In genomic region chr15:53891862-53892261, GRCh38 we compare ENCODE assay signal across 8 cellular contexts.
DNase-seq lines count a peak whose midpoint lies in the region; ATAC-seq, FAIRE-seq and TF ChIP-seq lines count a peak whose summit lies in the region.
"Not testable (repeated sequence)": the region's sequence is repeated elsewhere in the genome, so short reads cannot be mapped to it uniquely, and the experiment has no call there.

No MANE protein-coding gene starts in this region.

- CTCF ChIA-PET in A549 (lab: Yijun Ruan, JAX) = interaction anchor here (1.1 to 1.4 kb wide), 3 partner anchors 17 to 80 kb away, joined by 3 to 4 read pairs (median 3); no protein-coding TSS in a partner anchor
- CTCF ChIA-PET in PC-3 (lab: Charles Lee) = not testable (repeated sequence)

- not testable (repeated sequence) for ATAC-seq in A549, PC-3

- H3K36me3 Mint-ChIP-seq in endodermal cell (ENCODE audit: low read depth) = peaks cover 60% of the 10 kb centered on the region
- not testable (repeated sequence) for H3K36me3 Mint-ChIP-seq in nephron progenitor cell (ENCODE audit: low read depth)

- TF ChIP-seq RAD21 in A549 (conservative IDR thresholded peaks at IDR 0.05 in 1 of 2, IDR thresholded peaks at IDR 0.05 in 1 of 2) = not testable (repeated sequence)

- 61% methylated on average over 3 of the region's 3 CpGs for WGBS in A549 (ENCODE audit: missing lambda C conversion rate)
- WGBS in endodermal cell (ENCODE audit: insufficient coverage in 1 of 2, insufficient read length in 1 of 2), 2 experiments = 53 to 80% methylated on average over 1 to 3 of the region's 3 CpGs

- H3K27ac Mint-ChIP-seq in endodermal cell, nephron progenitor cell: not testable (repeated sequence)

- not testable (repeated sequence) for H3K79me2 ChIP-seq in PC-3 (ENCODE audit: low read length)

- not testable (repeated sequence) for TF ChIP-seq EP300 in A549 (IDR thresholded peaks at IDR 0.05)

- DNase-seq in A549 (ENCODE audit: low read depth in 1 of 2, low spot score in 1 of 2) (peak in 1 of 2 experiments; percentile 13), NCI-H69 (lab: John Stamatoyannopoulos, UW) (peak; percentile 34), PC-3 (peak; percentile 2)
- DNase-seq in GM06990 (ENCODE audit: extremely low read depth, insufficient read length); endodermal cell; nephron progenitor cell: not testable (repeated sequence)
- DNase-seq in Jurkat, Clone E6-1 (ENCODE audit: low read depth, low spot score) = peak; percentile 4

- H3K27ac ChIP-seq in A549; PC-3 (ENCODE audit: low read length); VCaP; endodermal cell (ENCODE audit: low read depth, low read length): not testable (repeated sequence)

- POLR2A ChIA-PET in A549 (lab: Yijun Ruan, JAX); PC-3 (lab: Charles Lee; ENCODE audit: unreplicated experiment): not testable (repeated sequence)

- TF ChIP-seq POLR2A in A549 (IDR thresholded peaks at IDR 0.05; ENCODE audit: low read length) = not testable (repeated sequence)

- H3K4me3 ChIP-seq in A549; GM06990 (replicated peaks; ENCODE audit: low read depth, low read length); Jurkat, Clone E6-1 (ENCODE audit: low read length); PC-3 (ENCODE audit: low read length); endodermal cell (ENCODE audit: low read length): not testable (repeated sequence)

- H3K9me3 Mint-ChIP-seq in endodermal cell = peaks cover 23% of the 10 kb centered on the region
- H3K9me3 Mint-ChIP-seq in nephron progenitor cell = not testable (repeated sequence)

- not testable (repeated sequence) for H3K27me3 ChIP-seq in GM06990 (replicated peaks; ENCODE audit: control insufficient read depth, insufficient read depth, low read length); PC-3 (ENCODE audit: low read length); endodermal cell (ENCODE audit: control insufficient read depth, insufficient read depth, low read length, poor library complexity, severe bottlenecking)

- H3K4me1 ChIP-seq in A549; PC-3 (ENCODE audit: insufficient read depth, low read length); endodermal cell (ENCODE audit: control insufficient read depth, insufficient read depth, low read length): not testable (repeated sequence)

- not testable (repeated sequence) for H3K9me3 ChIP-seq in A549; PC-3 (ENCODE audit: low read length); endodermal cell (ENCODE audit: control insufficient read depth, low read length)

- H3K4me2 ChIP-seq in A549; PC-3 (ENCODE audit: low read length): not testable (repeated sequence)

- not testable (repeated sequence) for FAIRE-seq in A549 (lab: Jason Lieb, UNC)

- H3K36me3 ChIP-seq in GM06990 (ENCODE audit: control insufficient read depth, insufficient read depth, low read length); PC-3 (ENCODE audit: low read depth, low read length); endodermal cell (ENCODE audit: control insufficient read depth, insufficient read depth, low read length): not testable (repeated sequence)

- not testable (repeated sequence) for H3K9me2 ChIP-seq in PC-3 (replicated peaks; ENCODE audit: low read length)

- intact Hi-C loops in PC-3 (cut with micrococcal nuclease) = not testable (repeated sequence)

- H3F3A ChIP-seq in PC-3 (ENCODE audit: low read length, unreplicated experiment) = not testable (repeated sequence)

- not testable (repeated sequence) for BruUV-seq in PC-3 (replicated peaks; lab: Mats Ljungman, UMichigan)

- H4K20me1 ChIP-seq in PC-3 (ENCODE audit: low read length) = not testable (repeated sequence)

- H3K4me1 Mint-ChIP-seq in endodermal cell, nephron progenitor cell: not testable (repeated sequence)

- not testable (repeated sequence) for H3K9ac ChIP-seq in PC-3 (ENCODE audit: low read length); endodermal cell (ENCODE audit: extremely low read depth, low read length, poor library complexity, severe bottlenecking)

- H3K27me3 Mint-ChIP-seq in endodermal cell (ENCODE audit: insufficient read depth); nephron progenitor cell (ENCODE audit: low read depth, poor library complexity): not testable (repeated sequence)

- H2AFZ ChIP-seq in PC-3 (ENCODE audit: low read length) = not testable (repeated sequence)

- not testable (repeated sequence) for H3K4me3 Mint-ChIP-seq in endodermal cell, nephron progenitor cell

- TF ChIP-seq CTCF in A549 (IDR thresholded peaks at IDR 0.05) (0 out of 3 replicates have a peak, but pooled peaks have one; percentile 7), GM06990 (IDR thresholded peaks at IDR 0.05; ENCODE audit: insufficient read depth, low read length, poor library complexity, severe bottlenecking) (peak; percentile 37), VCaP (conservative IDR thresholded peaks at IDR 0.05) (peak; percentile 63), endodermal cell (conservative IDR thresholded peaks at IDR 0.05) (peak; percentile 66), nephron progenitor cell (IDR thresholded peaks at IDR 0.05) (peak; percentile 26)
- not testable (repeated sequence) for TF ChIP-seq CTCF in PC-3 (conservative IDR thresholded peaks at IDR 0.05; ENCODE audit: low read depth, low read length)
